36 cellular contexts compared by ENCODE assay signal in genomic region chr7:125830743-125831142, GRCh38.
"Had no signal": no experiment of that assay in that cellular context is flagged by ENCODE, and none has a peak within 500 bp of the region (broad histone marks: within the 10 kb centered on the region; RNA-seq: fewer than 3 reads in every experiment).

No MANE protein-coding gene starts in this region.

- DNase-seq: Karpas-422, Kasumi-1, KG1, MG63, MM.1S, MV-4-11, NCI-H1048, NCI-H1092, NCI-H1092 treated with DMSO at 0.1 percent for 48 hours, NCI-H1105, NCI-H1105 treated with DMSO at 0.1 percent for 48 hours, NCI-H1417 treated with DMSO at 0.1 percent for 48 hours, NCI-H1436, NCI-H1436 treated with DMSO at 0.1 percent for 48 hours, NCI-H146, NCI-H1694, NCI-H1694 treated with DMSO at 0.1 percent for 48 hours, NCI-H187, NCI-H187 treated with DMSO at 0.1 percent for 48 hours, NCI-H1930, NCI-H2029, NCI-H2029 treated with DMSO at 0.1 percent for 48 hours, NCI-H2081, NCI-H2081 treated with DMSO at 0.1 percent for 48 hours, NCI-H2107, NCI-H2171, NCI-H2171 treated with DMSO at 0.1 percent for 48 hours, NCI-H2227 treated with DMSO at 0.1 percent for 48 hours, NCI-H226, NCI-H345, NCI-H446, NCI-H446 treated with DMSO at 0.1 percent for 48 hours, NCI-H510A, NCI-H510A treated with DMSO at 0.1 percent for 48 hours, NCI-H524 had no signal

- H3K9me3 ChIP-seq: MG63 had no signal

- H3K9ac ChIP-seq: KMS-11 had no signal

- H3K27me3 ChIP-seq: MG63 had no signal

- H3K36me3 ChIP-seq: MG63 had no signal

- H3K4me3 ChIP-seq: MG63 had no signal

- H3K27ac ChIP-seq: KMS-11 had no signal
